ENCODE assay signal across 11 cellular contexts in the genomic region with DNA sequence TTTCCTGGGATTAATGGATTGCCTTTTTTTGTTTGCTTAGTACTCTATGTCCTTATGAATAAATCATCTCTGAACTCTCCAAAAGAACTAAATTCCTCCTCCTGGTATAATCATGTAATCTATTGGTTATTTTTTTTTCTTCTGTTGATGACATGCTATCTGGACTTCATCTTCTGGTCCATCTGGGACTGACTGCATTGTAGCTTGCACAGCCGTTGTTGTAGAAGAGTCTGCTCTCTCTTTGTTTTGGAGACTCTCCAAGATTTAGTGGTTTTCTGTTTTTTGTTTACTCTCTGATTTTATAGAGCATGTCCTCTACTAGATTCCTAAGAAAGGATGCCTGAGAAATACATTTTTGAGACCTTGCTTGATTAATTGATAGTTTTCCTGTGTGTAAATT. TPM values are rescaled to one million over a fixed set of nuclear protein-coding genes. Genes with fewer than 3 reads are reported as not detected.
DNase-seq lines count a peak whose midpoint lies in the region; ATAC-seq, FAIRE-seq and TF ChIP-seq lines count a peak whose summit lies in the region.
"Had no signal": no experiment of that assay in that cellular context is flagged by ENCODE, and none has a peak within 500 bp of the region (broad histone marks: within the 10 kb centered on the region; RNA-seq: fewer than 3 reads in every experiment).

No MANE protein-coding gene starts in this region.

- no peaks in the 10 kb centered on the region for H3K27me3 ChIP-seq in left ventricle myocardium inferior (ENCODE audit: low read depth)
- no peaks in the 10 kb centered on the region for H3K27me3 ChIP-seq in transverse colon

- no peaks in the 10 kb centered on the region for H3K27me3 Mint-ChIP-seq in activated naive CD4-positive, alpha-beta T cell treated with anti-CD3 and anti-CD28 coated beads, Interleukin-2, amount 50 U/mL, for 24 hours
- H3K27me3 Mint-ChIP-seq in activated naive CD4-positive, alpha-beta T cell treated with anti-CD3 and anti-CD28 coated beads, Interleukin-2, amount 10 ng/mL, durations not matched to agents 7 days and 5 days, result no peaks in the 10 kb centered on the region

- H3K4me1 ChIP-seq in left ventricle myocardium inferior (peaks cover 82% of the 10 kb centered on the region), transverse colon (peaks cover 13 to 83% (median 47%) of the 10 kb centered on the region in 4 donors), kidney (ENCODE audit: control insufficient read depth in 1 of 2, insufficient read depth in 1 of 2, low read depth in 1 of 2, low read length in 2 of 2) (peaks cover 0 to 11% of the 10 kb centered on the region in 2 donors)

- intact Hi-C loops in left ventricle myocardium inferior (cut with micrococcal nuclease) (no loop called here), transverse colon (cut with DNase I; ENCODE audit: low total_unique reads) (no loop called here), kidney (cut with DNase I) (no loop called here)

- H3K4me1 Mint-ChIP-seq in activated naive CD4-positive, alpha-beta T cell treated with anti-CD3 and anti-CD28 coated beads, Interleukin-2, amount 50 U/mL, for 24 hours, result peaks cover 94% of the 10 kb centered on the region
- H3K4me1 Mint-ChIP-seq in activated naive CD4-positive, alpha-beta T cell treated with anti-CD3 and anti-CD28 coated beads, Interleukin-2, amount 10 ng/mL, durations not matched to agents 7 days and 5 days, result peaks cover 50% of the 10 kb centered on the region

- no peak for TF ChIP-seq POLR2A in transverse colon (IDR thresholded peaks at IDR 0.05)

- no peak for DNase-seq in activated naive CD4-positive, alpha-beta T cell treated with anti-CD3 and anti-CD28 coated beads, Interleukin-2, amount 10 ng/mL, durations not matched to agents 7 days and 5 days
- DNase-seq in left ventricle myocardium inferior, result no peak
- no peak for DNase-seq in transverse colon
- DNase-seq in kidney, result no peak
- DNase-seq in activated naive CD4-positive, alpha-beta T cell treated with Interleukin-2 at 50 U/mL for 16 hours, result no peak
- DNase-seq: effector memory CD4-positive, alpha-beta T cell; stimulated activated CD4-positive, alpha-beta T cell treated with anti-CD3 and anti-CD28 coated beads, Interleukin-15, amount 100 ng/mL, for 24 hours had no signal

- in situ Hi-C loops in transverse colon (cut with MboI; ENCODE audit: low pct_ligation_motif_present in 1 of 4, low pct_unique_long_range_greater_than_20kb in 1 of 4, low sequenced_read_pairs in 3 of 4), result no loop called here

- peaks cover 6% of the 10 kb centered on the region for H3K36me3 Mint-ChIP-seq in activated naive CD4-positive, alpha-beta T cell treated with anti-CD3 and anti-CD28 coated beads, Interleukin-2, amount 50 U/mL, for 24 hours
- peaks cover 16% of the 10 kb centered on the region for H3K36me3 Mint-ChIP-seq in activated naive CD4-positive, alpha-beta T cell treated with anti-CD3 and anti-CD28 coated beads, Interleukin-2, amount 10 ng/mL, durations not matched to agents 7 days and 5 days

- H3K4me3 Mint-ChIP-seq in activated naive CD4-positive, alpha-beta T cell treated with anti-CD3 and anti-CD28 coated beads, Interleukin-2, amount 50 U/mL, for 24 hours, result peak overlapping the region; percentile 28
- H3K4me3 Mint-ChIP-seq in activated naive CD4-positive, alpha-beta T cell treated with anti-CD3 and anti-CD28 coated beads, Interleukin-2, amount 10 ng/mL, durations not matched to agents 7 days and 5 days, result no peak overlapping the region

- no peaks in the 10 kb centered on the region for H3K36me3 ChIP-seq in left ventricle myocardium inferior
- no peaks in the 10 kb centered on the region for H3K36me3 ChIP-seq in transverse colon
- no peaks in the 10 kb centered on the region for H3K36me3 ChIP-seq in kidney (ENCODE audit: control insufficient read depth in 1 of 2, insufficient read depth in 2 of 2, low read length in 2 of 2)

- H3K9me3 ChIP-seq in left ventricle myocardium inferior (replicated peaks) (no peaks in the 10 kb centered on the region), transverse colon (no peaks in the 10 kb centered on the region), kidney (ENCODE audit: control insufficient read depth in 1 of 2, low read length in 2 of 2) (no peaks in the 10 kb centered on the region)
- H3K9me3 ChIP-seq: SJSA1 had no signal

- 0% methylated on average over 1 of the region's 1 CpG for WGBS in transverse colon (ENCODE audit: low coverage in 1 of 2), 2 donors

- H3K9me3 Mint-ChIP-seq in activated naive CD4-positive, alpha-beta T cell treated with anti-CD3 and anti-CD28 coated beads, Interleukin-2, amount 50 U/mL, for 24 hours, result no peaks in the 10 kb centered on the region
- H3K9me3 Mint-ChIP-seq in activated naive CD4-positive, alpha-beta T cell treated with anti-CD3 and anti-CD28 coated beads, Interleukin-2, amount 10 ng/mL, durations not matched to agents 7 days and 5 days, result no peaks in the 10 kb centered on the region

- no peak for TF ChIP-seq CTCF in VCaP (conservative IDR thresholded peaks at IDR 0.05)
- no peak for TF ChIP-seq CTCF in left ventricle myocardium inferior (IDR thresholded peaks at IDR 0.05; ENCODE audit: borderline replicate concordance)
- TF ChIP-seq CTCF in transverse colon (IDR thresholded peaks at IDR 0.05), result no peak
- no peak for TF ChIP-seq CTCF in kidney (IDR thresholded peaks at IDR 0.05; ENCODE audit: borderline replicate concordance, extremely low read depth, insufficient read depth)

- H3K4me3 ChIP-seq in left ventricle myocardium inferior, result no peak overlapping the region
- H3K4me3 ChIP-seq in transverse colon, result no peak overlapping the region
- H3K4me3 ChIP-seq in kidney (ENCODE audit: low read length in 2 of 2), result no peak overlapping the region
- H3K4me3 ChIP-seq: SJSA1 had no signal

- FAIRE-seq in kidney (lab: Jason Lieb, UNC), result no peak

- CTCF ChIA-PET in activated naive CD4-positive, alpha-beta T cell treated with anti-CD3 and anti-CD28 coated beads, Interleukin-2, amount 10 ng/mL, durations not matched to agents 7 days and 5 days (lab: Charles Lee), result no interaction called here

- H3K27ac Mint-ChIP-seq in activated naive CD4-positive, alpha-beta T cell treated with anti-CD3 and anti-CD28 coated beads, Interleukin-2, amount 50 U/mL, for 24 hours, result peak overlapping the region; percentile 56
- H3K27ac Mint-ChIP-seq in activated naive CD4-positive, alpha-beta T cell treated with anti-CD3 and anti-CD28 coated beads, Interleukin-2, amount 10 ng/mL, durations not matched to agents 7 days and 5 days, result no peak overlapping the region

- ATAC-seq in GM19463 (IDR thresholded peaks at IDR 0.05; ENCODE audit: unreplicated experiment), result no peak

- no peak for TF ChIP-seq EP300 in transverse colon (IDR thresholded peaks at IDR 0.05; ENCODE audit: low read depth)

- H3K27ac ChIP-seq in VCaP, result peak overlapping the region; percentile 81
- H3K27ac ChIP-seq in left ventricle myocardium inferior (replicated peaks), result peak overlapping the region; percentile 82
- H3K27ac ChIP-seq in transverse colon, result peak overlapping the region; percentile 15 to 67 (median 40)
- H3K27ac ChIP-seq in kidney (ENCODE audit: low read depth in 2 of 2, low read length in 2 of 2), result no peak overlapping the region
- H3K27ac ChIP-seq: SJSA1 had no signal

- H3K9ac ChIP-seq in kidney (ENCODE audit: low read length in 2 of 2), result no peak overlapping the region

RNA-seq across cellular contexts. Expression of a gene that starts 19.1 kb away (rescaled TPM):
- total RNA-seq in left ventricle myocardium inferior, result 23.6 TPM
- total RNA-seq in transverse colon, result 10 to 100 TPM; 20.1 to 71.7 (median 40.7) TPM
- 48.7 TPM for total RNA-seq in kidney
- polyA plus RNA-seq in kidney (ENCODE audit: insufficient read depth, low read depth, low replicate concordance), result 8.3 TPM

RNA-seq across cellular contexts. Expression of a gene that starts 50.3 kb away (rescaled TPM):
- 6.9 TPM for total RNA-seq in left ventricle myocardium inferior
- total RNA-seq in transverse colon, result 1 to 10 TPM; 4.5 to 7.6 (median 6.5) TPM
- 5.8 TPM for total RNA-seq in kidney
- 14.3 TPM for polyA plus RNA-seq in kidney (ENCODE audit: insufficient read depth, low read depth, low replicate concordance)

Comparison
In these comparisons a context has a peak if more than half of its experiments do, and no peak if none do; other contexts are left out.
1. H3K27ac ChIP-seq: peak in VCaP (single experiment), left ventricle myocardium inferior (single experiment) and transverse colon (4 of 4); none in kidney (0 of 2).